In the genomic region with DNA sequence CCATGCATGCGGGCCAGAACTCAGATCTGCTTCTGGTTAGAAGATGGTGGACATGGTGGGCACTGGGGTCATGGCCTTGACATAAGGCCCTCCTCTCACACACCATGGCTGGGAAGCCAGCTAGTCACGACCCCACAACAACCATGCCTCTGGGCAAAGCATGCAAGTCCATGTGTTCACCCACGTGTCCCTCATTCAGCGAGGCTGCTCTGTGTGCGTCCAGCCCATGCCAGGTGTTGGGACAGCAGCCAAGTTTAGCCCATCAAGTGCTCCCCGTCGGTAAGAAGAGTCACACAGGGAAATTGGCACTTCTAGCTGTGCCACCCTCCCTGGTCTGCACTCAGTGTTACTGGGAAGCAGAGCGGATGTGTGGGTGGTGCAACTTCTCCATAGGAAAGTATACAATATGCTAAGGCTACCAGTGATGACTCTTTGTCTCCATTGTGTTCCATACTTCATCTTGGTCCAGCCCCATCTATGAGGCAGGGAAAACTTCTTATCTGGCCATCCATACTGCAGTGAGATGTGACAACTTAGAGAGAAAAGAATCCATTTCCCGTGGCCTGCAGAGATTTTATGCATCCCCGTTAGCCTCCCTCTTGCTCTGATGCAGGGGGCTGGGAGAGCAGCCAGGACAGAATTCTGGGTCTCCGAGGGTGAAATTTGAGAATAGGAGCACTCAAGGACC, we compare ENCODE assay signal across 23 cellular contexts.
A peak's percentile ranks its signal among the peaks of the same experiment; 100 is the strongest.
DNase-seq lines count a peak whose midpoint lies in the region; ATAC-seq, FAIRE-seq and TF ChIP-seq lines count a peak whose summit lies in the region.
"Had no signal": no experiment of that assay in that cellular context is flagged by ENCODE, and none has a peak within 500 bp of the region (broad histone marks: within the 10 kb centered on the region; RNA-seq: fewer than 3 reads in every experiment).

No MANE protein-coding gene starts in this region.

- no peaks in the 10 kb centered on the region for H3K4me1 ChIP-seq in kidney (ENCODE audit: control insufficient read depth in 1 of 2, insufficient read depth in 1 of 2, low read depth in 1 of 2, low read length in 2 of 2)

- FAIRE-seq in kidney (lab: Jason Lieb, UNC): no peak
- FAIRE-seq: TTC549 had no signal

- ATAC-seq in omental fat pad (ENCODE audit: low FRiP score): no peak
- ATAC-seq: left lobe of liver, sciatic nerve, T-cell had no signal

- H3K27ac ChIP-seq in kidney (ENCODE audit: low read depth in 2 of 2, low read length in 2 of 2): no peak overlapping the region
- H3K27ac ChIP-seq: cardiac muscle cell, epithelial cell of prostate, ovary had no signal

- no peak overlapping the region for H3K4me3 ChIP-seq in kidney (ENCODE audit: low read length in 2 of 2)
- H3K4me3 ChIP-seq: cardiac muscle cell, ovary had no signal

- DNase-seq in COR-L47 (lab: John Stamatoyannopoulos, UW) (peak; percentile 88), NCI-H1105 (lab: John Stamatoyannopoulos, UW) (peak; percentile 88), NCI-H510A treated with DMSO at 0.1 percent for 48 hours (lab: John Stamatoyannopoulos, UW) (peak; percentile 100), kidney (peak; percentile 46), NCI-H187 treated with DMSO at 0.1 percent for 48 hours (lab: John Stamatoyannopoulos, UW) (no peak), epidermal melanocyte (ENCODE audit: insufficient read length, low spot score) (no peak), omental fat pad (ENCODE audit: low spot score) (no peak)
- DNase-seq: activated naive CD4-positive, alpha-beta T cell treated with anti-CD3 and anti-CD28 coated beads for 36 hours; activated T-cell treated with anti-CD3 and anti-CD28 coated beads, Interleukin-2, amount 50 U/mL, for 24 hours; DMS53; HCEC 1CT; naive B cell; NCI-H1694 treated with DMSO at 0.1 percent for 48 hours; NCI-H748 treated with DMSO at 0.1 percent for 48 hours; OCI-M1; ovary; SIG-M5; T-cell had no signal

- TF ChIP-seq CTCF in kidney (IDR thresholded peaks at IDR 0.05; ENCODE audit: borderline replicate concordance, extremely low read depth, insufficient read depth) (no peak), omental fat pad (IDR thresholded peaks at IDR 0.05) (no peak)

- H3K9ac ChIP-seq in kidney (ENCODE audit: low read length in 2 of 2): no peak overlapping the region

- no peaks in the 10 kb centered on the region for H3K36me3 ChIP-seq in kidney (ENCODE audit: control insufficient read depth in 1 of 2, insufficient read depth in 2 of 2, low read length in 2 of 2)
- H3K36me3 ChIP-seq: cardiac muscle cell, ovary had no signal

- intact Hi-C loops in kidney (cut with DNase I): no loop called here

- no peaks in the 10 kb centered on the region for H3K9me3 ChIP-seq in kidney (ENCODE audit: control insufficient read depth in 1 of 2, low read length in 2 of 2)
- H3K9me3 ChIP-seq: ovary had no signal

Comparison
In these comparisons a context has a peak if more than half of its experiments do, and no peak if none do; other contexts are left out.
1. DNase-seq: peak in COR-L47 (single experiment), NCI-H1105 (single experiment), NCI-H510A treated with DMSO at 0.1 percent for 48 hours (single experiment) and kidney (single experiment); none in NCI-H187 treated with DMSO at 0.1 percent for 48 hours (single experiment), epidermal melanocyte (single experiment) and omental fat pad (single experiment).